Comparison of ENCODE assay signal across 8 cellular contexts in genomic region chr10:87342249-87342703, GRCh38. TPM values are rescaled to one million over a fixed set of nuclear protein-coding genes. Genes with fewer than 3 reads are reported as not detected.
DNase-seq lines count a peak whose midpoint lies in the region; ATAC-seq and TF ChIP-seq lines count a peak whose summit lies in the region.
"Not testable (repeated sequence)": the region's sequence is repeated elsewhere in the genome, so short reads cannot be mapped to it uniquely, and the experiment has no call there.

No MANE protein-coding gene starts in this region.

- POLR2A ChIA-PET in RWPE1 (lab: Yijun Ruan, JAX; ENCODE audit: low non-redundant PET); naive thymus-derived CD8-positive, alpha-beta T cell (lab: Charles Lee): not testable (repeated sequence)

- peak overlapping the region; percentile 63 for H3K27ac Mint-ChIP-seq in activated T-helper 17 cell treated with anti-CD3 and anti-CD28 coated beads, Interleukin-2, amount 50 U/mL, for 72 hours
- H3K27ac Mint-ChIP-seq in naive thymus-derived CD8-positive, alpha-beta T cell: peak overlapping the region in 9 of 10 donors; percentile 77 to 97 (median 95)

- CTCF ChIA-PET in RWPE1 (lab: Yijun Ruan, JAX): not testable (repeated sequence)

- not testable (repeated sequence) for H3K27me3 Mint-ChIP-seq in activated T-helper 17 cell treated with anti-CD3 and anti-CD28 coated beads, Interleukin-2, amount 50 U/mL, for 72 hours; naive thymus-derived CD8-positive, alpha-beta T cell

- peak; percentile 78 for DNase-seq in Daoy (ENCODE audit: low read depth)
- peak; percentile 71 for DNase-seq in GOT3 (lab: John Stamatoyannopoulos, UW)
- DNase-seq in Kasumi-1 (lab: John Stamatoyannopoulos, UW): peak; percentile 68 to 81
- peak; percentile 64 for DNase-seq in RWPE1 (ENCODE audit: low spot score)
- DNase-seq in fibroblast of mammary gland (ENCODE audit: low read depth): peak; percentile 92
- peak; percentile 61 to 88 (median 74) for DNase-seq in naive thymus-derived CD8-positive, alpha-beta T cell
- DNase-seq in stimulated activated CD8-positive, alpha-beta memory T cell treated with anti-CD3 and anti-CD28 coated beads, Interleukin-7, amount 100 ng/mL, for 48 hours (ENCODE audit: extremely low read depth in 1 of 2, low read depth in 1 of 2): peak; percentile 68 to 69

- H3K27ac ChIP-seq in RWPE1: peak overlapping the region; percentile 93

- not testable (repeated sequence) for H3K4me1 Mint-ChIP-seq in activated T-helper 17 cell treated with anti-CD3 and anti-CD28 coated beads, Interleukin-2, amount 50 U/mL, for 72 hours
- H3K4me1 Mint-ChIP-seq in naive thymus-derived CD8-positive, alpha-beta T cell: peaks cover 3 to 27% (median 24%) of the 10 kb centered on the region in 4 donors

- peak overlapping the region; percentile 48 for H3K4me3 ChIP-seq in fibroblast of mammary gland (ENCODE audit: control insufficient read depth, low read depth, low read length)

- TF ChIP-seq CTCF in RWPE1 (conservative IDR thresholded peaks at IDR 0.05; ENCODE audit: low read depth); fibroblast of mammary gland (conservative IDR thresholded peaks at IDR 0.05; ENCODE audit: control insufficient read depth, insufficient read depth, low read depth, low read length): not testable (repeated sequence)

- H3K36me3 Mint-ChIP-seq in activated T-helper 17 cell treated with anti-CD3 and anti-CD28 coated beads, Interleukin-2, amount 50 U/mL, for 72 hours (ENCODE audit: low read depth): peaks cover 15% of the 10 kb centered on the region
- not testable (repeated sequence) for H3K36me3 Mint-ChIP-seq in naive thymus-derived CD8-positive, alpha-beta T cell

- peak overlapping the region; percentile 90 for H3K4me3 Mint-ChIP-seq in activated T-helper 17 cell treated with anti-CD3 and anti-CD28 coated beads, Interleukin-2, amount 50 U/mL, for 72 hours
- peak overlapping the region; percentile 83 to 98 (median 92) for H3K4me3 Mint-ChIP-seq in naive thymus-derived CD8-positive, alpha-beta T cell

- not testable (repeated sequence) for H3K9me3 Mint-ChIP-seq in activated T-helper 17 cell treated with anti-CD3 and anti-CD28 coated beads, Interleukin-2, amount 50 U/mL, for 72 hours; naive thymus-derived CD8-positive, alpha-beta T cell

- peak; percentile 89 for ATAC-seq in activated T-helper 17 cell treated with anti-CD3 and anti-CD28 coated beads, Interleukin-2, amount 50 U/mL, for 72 hours (replicated peaks)
- peak; percentile 84 to 86 for ATAC-seq in naive thymus-derived CD8-positive, alpha-beta T cell

RNA-seq across cellular contexts. Expression of gene NUTM2D, which starts 15.3 kb away (rescaled TPM):
- 0.86 and 1.6 TPM in 2 replicates for total RNA-seq in Daoy (2014; rRNA removed; shearing (Covaris generic))
- under 1 TPM; 0.37 to 0.50 TPM for total RNA-seq in activated T-helper 17 cell treated with anti-CD3 and anti-CD28 coated beads, Interleukin-2, amount 50 U/mL, for 72 hours
- total RNA-seq in naive thymus-derived CD8-positive, alpha-beta T cell: 1 to 10 TPM; 5.8 to 6.6 TPM
- under 1 TPM in 2 of 3 donors, not detected in 1; 0.15 TPM for polyA plus RNA-seq in naive thymus-derived CD8-positive, alpha-beta T cell

Comparison
In these comparisons a context has a peak if more than half of its experiments do, and no peak if none do; other contexts are left out.
1. Peak in every context shown above with its lines: DNase-seq, ATAC-seq, H3K4me3 ChIP-seq and H3K27ac ChIP-seq.